Comparison of ENCODE assay signal across 33 cellular contexts in the genomic region with DNA sequence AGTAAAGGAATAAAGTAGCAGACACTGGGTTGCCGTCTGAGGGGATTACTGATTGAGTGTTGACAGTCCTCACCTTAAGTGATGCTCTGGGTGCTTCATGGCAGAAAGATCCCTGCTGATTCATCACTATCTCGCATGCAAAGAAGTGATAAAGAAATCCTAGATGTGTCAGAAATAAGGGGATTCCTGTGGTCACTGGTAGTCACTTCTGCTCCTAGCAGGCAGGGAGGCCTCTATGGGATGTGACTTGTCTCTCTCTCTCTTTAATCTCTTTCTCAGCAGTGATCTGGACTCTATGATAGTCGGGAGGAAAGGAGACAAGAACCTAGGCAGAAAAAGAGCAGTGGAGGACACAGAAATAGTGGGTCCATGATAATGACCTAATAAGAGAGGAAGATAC. TPM values are rescaled to one million over a fixed set of nuclear protein-coding genes. Genes with fewer than 3 reads are reported as not detected.
"Had no signal": no experiment of that assay in that cellular context is flagged by ENCODE, and none has a peak within 500 bp of the region (broad histone marks: within the 10 kb centered on the region; RNA-seq: fewer than 3 reads in every experiment).

No MANE protein-coding gene starts in this region.

- H3K9me3 Mint-ChIP-seq: activated CD4-positive, alpha-beta T cell treated with anti-CD3 and anti-CD28 coated beads, Interleukin-2, amount 10 ng/mL, durations not matched to agents 7 days and 5 days; activated naive CD4-positive, alpha-beta T cell treated with anti-CD3 and anti-CD28 coated beads for 36 hours; activated naive CD4-positive, alpha-beta T cell treated with anti-CD3 and anti-CD28 coated beads, Interleukin-2, amount 50 U/mL, for 72 hours; activated T-cell treated with anti-CD3 and anti-CD28 coated beads, Interleukin-2, amount 50 U/mL, for 4 hours; activated T-helper 1 cell treated with anti-CD3 and anti-CD28 coated beads, Interleukin-12 subunit alpha, Interleukin-12 subunit beta, Interleukin-2, Interleukin-4 antibody, amounts not matched to agents 30 ng/mL and 10 ng/mL and 1 ng/mL, durations not matched to agents 14 hours and 24 hours and 36 hours had no signal

- H3K27ac Mint-ChIP-seq: activated CD4-positive, alpha-beta T cell treated with anti-CD3 and anti-CD28 coated beads for 36 hours; activated CD4-positive, alpha-beta T cell treated with anti-CD3 and anti-CD28 coated beads, Interleukin-2, amount 10 ng/mL, durations not matched to agents 7 days and 5 days; activated CD8-positive, alpha-beta T cell treated with anti-CD3 and anti-CD28 coated beads, Interleukin-2, amount 10 ng/mL, durations not matched to agents 7 days and 5 days; activated naive CD4-positive, alpha-beta T cell treated with anti-CD3 and anti-CD28 coated beads for 36 hours; activated naive CD4-positive, alpha-beta T cell treated with anti-CD3 and anti-CD28 coated beads, Interleukin-2, amount 50 U/mL, for 72 hours; activated T-helper 1 cell treated with anti-CD3 and anti-CD28 coated beads, Interleukin-12 subunit alpha, Interleukin-12 subunit beta, Interleukin-2, Interleukin-4 antibody, amounts not matched to agents 30 ng/mL and 10 ng/mL and 1 ng/mL, durations not matched to agents 14 hours and 24 hours and 36 hours; WTC11 had no signal

- H3K27me3 ChIP-seq: adrenal gland, body of pancreas, breast epithelium, SJCRH30 had no signal

- DNase-seq: activated CD4-positive, alpha-beta T cell treated with anti-CD3 and anti-CD28 coated beads for 36 hours; activated CD4-positive, alpha-beta T cell treated with anti-CD3 and anti-CD28 coated beads, Interleukin-2, amount 10 ng/mL, durations not matched to agents 7 days and 5 days; activated CD4-positive, alpha-beta T cell treated with anti-CD3 and anti-CD28 coated beads, Interleukin-2, amount 50 U/mL, for 48 hours; activated CD8-positive, alpha-beta T cell treated with anti-CD3 and anti-CD28 coated beads, Interleukin-2, amount 10 ng/mL, durations not matched to agents 7 days and 5 days; activated gamma-delta T cell treated with Interleukin-2 at 50 U/mL for 16 hours; activated naive CD4-positive, alpha-beta T cell treated with anti-CD3 and anti-CD28 coated beads for 36 hours; activated T-cell treated with anti-CD3 and anti-CD28 coated beads, Interleukin-2, amount 50 U/mL, for 4 hours; adrenal gland; body of pancreas; NCI-H1105; NCI-H1417 treated with DMSO at 0.1 percent for 48 hours; NCI-H187 treated with DMSO at 0.1 percent for 48 hours; NCI-H2081; NCI-H226; NCI-H446 treated with DMSO at 0.1 percent for 48 hours; NCI-H524 treated with DMSO at 0.1 percent for 48 hours; NCI-H748 treated with DMSO at 0.1 percent for 48 hours; NK-92 treated with Interleukin-12 subunit alpha and Interleukin-12 subunit beta, amount 100 ng/mL, for 24 hours; OCI-M1; SHP77; SJCRH30; T1000 had no signal

- H3K36me3 Mint-ChIP-seq: activated naive CD4-positive, alpha-beta T cell treated with anti-CD3 and anti-CD28 coated beads, Interleukin-2, amount 50 U/mL, for 72 hours; WTC11 had no signal

- H3K27ac ChIP-seq: adrenal gland, body of pancreas, breast epithelium, SJCRH30, SK-N-MC had no signal

- H3K4me1 ChIP-seq: adrenal gland, body of pancreas, breast epithelium, SJCRH30 had no signal

- ATAC-seq: activated CD4-positive, alpha-beta T cell treated with anti-CD3 and anti-CD28 coated beads for 36 hours; activated CD4-positive, CD25-positive, alpha-beta regulatory T cell treated with anti-CD3 and anti-CD28 coated beads, Interleukin-2, amount 50 U/mL, for 24 hours; activated CD8-positive, alpha-beta T cell treated with anti-CD3 and anti-CD28 coated beads, Interleukin-2, amount 10 ng/mL, durations not matched to agents 7 days and 5 days; activated naive CD4-positive, alpha-beta T cell treated with anti-CD3 and anti-CD28 coated beads, Interleukin-2, amount 50 U/mL, for 72 hours; activated T-cell treated with anti-CD3 and anti-CD28 coated beads, Interleukin-2, amount 50 U/mL, for 4 hours; body of pancreas; WTC11 had no signal

- H3K4me3 Mint-ChIP-seq: activated CD4-positive, alpha-beta T cell treated with anti-CD3 and anti-CD28 coated beads for 36 hours; activated CD4-positive, alpha-beta T cell treated with anti-CD3 and anti-CD28 coated beads, Interleukin-2, amount 10 ng/mL, durations not matched to agents 7 days and 5 days; activated CD8-positive, alpha-beta T cell treated with anti-CD3 and anti-CD28 coated beads, Interleukin-2, amount 10 ng/mL, durations not matched to agents 7 days and 5 days; activated naive CD4-positive, alpha-beta T cell treated with anti-CD3 and anti-CD28 coated beads for 36 hours; activated T-cell treated with anti-CD3 and anti-CD28 coated beads, Interleukin-2, amount 50 U/mL, for 4 hours; activated T-helper 1 cell treated with anti-CD3 and anti-CD28 coated beads, Interleukin-12 subunit alpha, Interleukin-12 subunit beta, Interleukin-2, Interleukin-4 antibody, amounts not matched to agents 30 ng/mL and 10 ng/mL and 1 ng/mL, durations not matched to agents 14 hours and 24 hours and 36 hours; WTC11 had no signal

- H3K4me1 Mint-ChIP-seq: activated CD4-positive, alpha-beta T cell treated with anti-CD3 and anti-CD28 coated beads for 36 hours; activated CD4-positive, alpha-beta T cell treated with anti-CD3 and anti-CD28 coated beads, Interleukin-2, amount 10 ng/mL, durations not matched to agents 7 days and 5 days; WTC11 had no signal

RNA-seq across cellular contexts. Expression of gene OR56A1, which starts 30.9 kb away (rescaled TPM):
- total RNA-seq: activated CD4-positive, alpha-beta T cell treated with anti-CD3 and anti-CD28 coated beads for 36 hours; activated CD4-positive, alpha-beta T cell treated with anti-CD3 and anti-CD28 coated beads, Interleukin-2, amount 10 ng/mL, durations not matched to agents 7 days and 5 days; activated CD8-positive, alpha-beta T cell treated with anti-CD3 and anti-CD28 coated beads, Interleukin-2, amount 10 ng/mL, durations not matched to agents 7 days and 5 days; activated naive CD4-positive, alpha-beta T cell treated with anti-CD3 and anti-CD28 coated beads for 36 hours; activated T-cell treated with anti-CD3 and anti-CD28 coated beads, Interleukin-2, amount 50 U/mL, for 4 hours; activated T-helper 1 cell treated with anti-CD3 and anti-CD28 coated beads, Interleukin-12 subunit alpha, Interleukin-12 subunit beta, Interleukin-2, Interleukin-4 antibody, amounts not matched to agents 30 ng/mL and 10 ng/mL and 1 ng/mL, durations not matched to agents 14 hours and 24 hours and 36 hours; adrenal gland; astrocyte; body of pancreas; breast epithelium; cardiac septum; MCF 10A; SJCRH30; T-helper 1 cell treated with Interleukin-12 subunit alpha and Interleukin-12 subunit beta and Interleukin-4 antibody, amounts not matched to agents 30 ng/mL and 1 ng/mL, for 36 hours; T-helper 2 cell treated with Interferon-gamma antibody and Interleukin-4, amounts not matched to agents 100 ng/mL and 5 ng/mL, for 36 hours had no signal
- polyA plus RNA-seq: adrenal gland had no signal

RNA-seq across cellular contexts. Expression of gene OR56B4, which starts 46.0 kb away (rescaled TPM):
- total RNA-seq: activated CD4-positive, alpha-beta T cell treated with anti-CD3 and anti-CD28 coated beads for 36 hours; activated CD4-positive, alpha-beta T cell treated with anti-CD3 and anti-CD28 coated beads, Interleukin-2, amount 10 ng/mL, durations not matched to agents 7 days and 5 days; activated CD8-positive, alpha-beta T cell treated with anti-CD3 and anti-CD28 coated beads, Interleukin-2, amount 10 ng/mL, durations not matched to agents 7 days and 5 days; activated naive CD4-positive, alpha-beta T cell treated with anti-CD3 and anti-CD28 coated beads for 36 hours; activated naive CD4-positive, alpha-beta T cell treated with anti-CD3 and anti-CD28 coated beads, Interleukin-2, amount 50 U/mL, for 72 hours; activated T-cell treated with anti-CD3 and anti-CD28 coated beads, Interleukin-2, amount 50 U/mL, for 4 hours; activated T-helper 1 cell treated with anti-CD3 and anti-CD28 coated beads, Interleukin-12 subunit alpha, Interleukin-12 subunit beta, Interleukin-2, Interleukin-4 antibody, amounts not matched to agents 30 ng/mL and 10 ng/mL and 1 ng/mL, durations not matched to agents 14 hours and 24 hours and 36 hours; adrenal gland; astrocyte; body of pancreas; breast epithelium; cardiac septum; MCF 10A; SJCRH30; T-helper 1 cell treated with Interleukin-12 subunit alpha and Interleukin-12 subunit beta and Interleukin-4 antibody, amounts not matched to agents 30 ng/mL and 1 ng/mL, for 36 hours; T-helper 2 cell treated with Interferon-gamma antibody and Interleukin-4, amounts not matched to agents 100 ng/mL and 5 ng/mL, for 36 hours; WTC11 had no signal
- polyA plus RNA-seq: adrenal gland had no signal

RNA-seq across cellular contexts. Expression of gene OR56A4, which starts 54.7 kb away (rescaled TPM):
- total RNA-seq: activated CD4-positive, alpha-beta T cell treated with anti-CD3 and anti-CD28 coated beads for 36 hours; activated CD4-positive, alpha-beta T cell treated with anti-CD3 and anti-CD28 coated beads, Interleukin-2, amount 10 ng/mL, durations not matched to agents 7 days and 5 days; activated CD8-positive, alpha-beta T cell treated with anti-CD3 and anti-CD28 coated beads, Interleukin-2, amount 10 ng/mL, durations not matched to agents 7 days and 5 days; activated naive CD4-positive, alpha-beta T cell treated with anti-CD3 and anti-CD28 coated beads for 36 hours; activated T-cell treated with anti-CD3 and anti-CD28 coated beads, Interleukin-2, amount 50 U/mL, for 4 hours; activated T-helper 1 cell treated with anti-CD3 and anti-CD28 coated beads, Interleukin-12 subunit alpha, Interleukin-12 subunit beta, Interleukin-2, Interleukin-4 antibody, amounts not matched to agents 30 ng/mL and 10 ng/mL and 1 ng/mL, durations not matched to agents 14 hours and 24 hours and 36 hours; adrenal gland; astrocyte; body of pancreas; breast epithelium; cardiac septum; MCF 10A; SJCRH30; T-helper 1 cell treated with Interleukin-12 subunit alpha and Interleukin-12 subunit beta and Interleukin-4 antibody, amounts not matched to agents 30 ng/mL and 1 ng/mL, for 36 hours; T-helper 2 cell treated with Interferon-gamma antibody and Interleukin-4, amounts not matched to agents 100 ng/mL and 5 ng/mL, for 36 hours had no signal
- polyA plus RNA-seq: adrenal gland had no signal
